9 cellular contexts compared by ENCODE assay signal in the genomic region with DNA sequence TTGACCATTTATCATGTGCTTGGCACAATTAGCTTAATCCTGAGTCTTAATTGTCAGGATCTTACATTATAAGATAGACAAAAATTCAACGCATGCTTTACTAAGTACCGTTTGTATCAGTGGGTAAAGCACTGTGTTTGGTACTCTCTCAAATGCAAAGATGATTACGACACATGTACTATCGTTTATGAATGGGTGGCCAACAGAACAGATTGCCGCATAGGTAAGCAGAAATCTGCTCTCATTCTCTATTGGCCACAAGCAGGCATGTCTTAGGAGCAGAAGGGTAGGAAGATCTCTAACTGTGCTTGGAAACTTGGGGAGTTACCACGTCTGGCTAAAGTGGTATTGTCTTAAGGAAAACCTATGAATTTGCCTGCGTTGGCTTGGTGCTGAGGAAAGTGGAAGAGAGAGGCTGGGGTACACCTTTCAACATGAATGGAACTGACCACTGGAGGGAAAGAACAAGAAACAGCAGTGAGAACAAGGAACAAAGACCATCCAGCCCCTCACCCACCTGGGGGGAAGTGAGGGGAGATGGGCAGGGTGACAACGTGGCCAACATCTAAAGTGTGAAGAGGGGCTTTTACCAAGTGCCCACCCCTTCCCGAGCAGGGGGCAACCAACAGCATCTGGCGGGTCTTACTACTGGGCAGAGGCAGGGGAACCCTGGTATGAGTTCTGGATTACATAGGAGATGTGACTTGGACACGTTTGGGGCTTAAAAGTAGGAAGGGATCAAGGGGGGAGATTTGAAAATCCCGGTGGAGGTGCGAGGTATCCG. TPM values are rescaled to one million over a fixed set of nuclear protein-coding genes. Genes with fewer than 3 reads are reported as not detected.
DNase-seq lines count a peak whose midpoint lies in the region; ATAC-seq and TF ChIP-seq lines count a peak whose summit lies in the region.
"Had no signal": no experiment of that assay in that cellular context is flagged by ENCODE, and none has a peak within 500 bp of the region (broad histone marks: within the 10 kb centered on the region; RNA-seq: fewer than 3 reads in every experiment).

No MANE protein-coding gene starts in this region.

- no peaks in the 10 kb centered on the region for H3K9me3 ChIP-seq in thoracic aorta
- H3K9me3 ChIP-seq in adrenal gland (replicated peaks in 1 of 3): no peaks in the 10 kb centered on the region
- H3K9me3 ChIP-seq: prostate gland had no signal

- no peak for TF ChIP-seq POLR2A in adrenal gland (IDR thresholded peaks at IDR 0.05)

- H3K4me1 Mint-ChIP-seq in activated naive CD4-positive, alpha-beta T cell treated with anti-CD3 and anti-CD28 coated beads for 36 hours (ENCODE audit: low read depth): peaks cover 34% of the 10 kb centered on the region
- peaks cover 34% of the 10 kb centered on the region for H3K4me1 Mint-ChIP-seq in activated naive CD8-positive, alpha-beta T cell treated with anti-CD3 and anti-CD28 coated beads for 36 hours

- peak overlapping the region; percentile 72 for H3K4me3 ChIP-seq in thoracic aorta
- peak overlapping the region in 1 of 4 donors; percentile 59 for H3K4me3 ChIP-seq in adrenal gland

- peaks cover 33% of the 10 kb centered on the region for H3K27me3 Mint-ChIP-seq in activated naive CD4-positive, alpha-beta T cell treated with anti-CD3 and anti-CD28 coated beads for 36 hours (ENCODE audit: low read depth)
- H3K27me3 Mint-ChIP-seq in activated naive CD8-positive, alpha-beta T cell treated with anti-CD3 and anti-CD28 coated beads for 36 hours: peaks cover 70% of the 10 kb centered on the region

- peaks cover 4% of the 10 kb centered on the region for H3K27me3 ChIP-seq in layer of hippocampus (ENCODE audit: control insufficient read depth, insufficient read depth, low read length)
- H3K27me3 ChIP-seq in thoracic aorta (replicated peaks; ENCODE audit: insufficient read depth): no peaks in the 10 kb centered on the region
- no peaks in the 10 kb centered on the region for H3K27me3 ChIP-seq in adrenal gland

- TF ChIP-seq CTCF in thoracic aorta (IDR thresholded peaks at IDR 0.05): no peak
- TF ChIP-seq CTCF in adrenal gland (IDR thresholded peaks at IDR 0.05): no peak

- H3K9me3 Mint-ChIP-seq in activated naive CD4-positive, alpha-beta T cell treated with anti-CD3 and anti-CD28 coated beads for 36 hours: peaks cover 11% of the 10 kb centered on the region
- peaks cover 2 to 17% of the 10 kb centered on the region in 2 donors for H3K9me3 Mint-ChIP-seq in activated naive CD4-positive, alpha-beta T cell treated with anti-CD3 and anti-CD28 coated beads, Interleukin-2, amount 50 U/mL, for 72 hours
- H3K9me3 Mint-ChIP-seq in activated naive CD8-positive, alpha-beta T cell treated with anti-CD3 and anti-CD28 coated beads for 36 hours: peaks cover 14% of the 10 kb centered on the region

- no peak overlapping the region for H3K27ac Mint-ChIP-seq in activated naive CD4-positive, alpha-beta T cell treated with anti-CD3 and anti-CD28 coated beads for 36 hours
- no peak overlapping the region for H3K27ac Mint-ChIP-seq in activated naive CD4-positive, alpha-beta T cell treated with anti-CD3 and anti-CD28 coated beads, Interleukin-2, amount 50 U/mL, for 72 hours
- H3K27ac Mint-ChIP-seq in activated naive CD8-positive, alpha-beta T cell treated with anti-CD3 and anti-CD28 coated beads for 36 hours: no peak overlapping the region

- WGBS in adrenal gland, 4 donors: 61 to 67% (median 63%) methylated on average over 14 of the region's 14 CpGs

- no peak for ATAC-seq in activated naive CD4-positive, alpha-beta T cell treated with anti-CD3 and anti-CD28 coated beads, Interleukin-2, amount 50 U/mL, for 72 hours
- ATAC-seq in thoracic aorta (ENCODE audit: insufficient number of reproducible peaks, low FRiP score, low read depth) (no peak), GM18909 (IDR thresholded peaks at IDR 0.05; ENCODE audit: poor library complexity, unreplicated experiment) (no peak)

- CTCF ChIA-PET in activated naive CD4-positive, alpha-beta T cell treated with anti-CD3 and anti-CD28 coated beads for 36 hours (lab: Charles Lee): no interaction called here

- DNase-seq in activated naive CD4-positive, alpha-beta T cell treated with anti-CD3 and anti-CD28 coated beads for 36 hours: no peak
- DNase-seq in activated naive CD4-positive, alpha-beta T cell treated with anti-CD3 and anti-CD28 coated beads, Interleukin-2, amount 50 U/mL, for 72 hours (ENCODE audit: low spot score in 2 of 2): no peak
- no peak for DNase-seq in activated naive CD8-positive, alpha-beta T cell treated with anti-CD3 and anti-CD28 coated beads for 36 hours
- DNase-seq in thoracic aorta (ENCODE audit: low spot score): no peak
- no peak for DNase-seq in adrenal gland
- DNase-seq in putamen (ENCODE audit: low spot score): no peak

- peaks cover 14% of the 10 kb centered on the region for H3K36me3 Mint-ChIP-seq in activated naive CD4-positive, alpha-beta T cell treated with anti-CD3 and anti-CD28 coated beads for 36 hours (ENCODE audit: low read depth)
- H3K36me3 Mint-ChIP-seq in activated naive CD4-positive, alpha-beta T cell treated with anti-CD3 and anti-CD28 coated beads, Interleukin-2, amount 50 U/mL, for 72 hours: peaks cover 23 to 43% of the 10 kb centered on the region in 2 donors
- peaks cover 31% of the 10 kb centered on the region for H3K36me3 Mint-ChIP-seq in activated naive CD8-positive, alpha-beta T cell treated with anti-CD3 and anti-CD28 coated beads for 36 hours

- H3K36me3 ChIP-seq in thoracic aorta: no peaks in the 10 kb centered on the region
- H3K36me3 ChIP-seq in adrenal gland (replicated peaks in 1 of 2): no peaks in the 10 kb centered on the region
- H3K36me3 ChIP-seq: prostate gland had no signal

- intact Hi-C loops in activated naive CD4-positive, alpha-beta T cell treated with anti-CD3 and anti-CD28 coated beads for 36 hours (cut with micrococcal nuclease): no loop called here
- intact Hi-C loops in adrenal gland (cut with DNase I): no loop called here

- peaks cover 15 to 17% of the 10 kb centered on the region in 2 donors for H3K4me1 ChIP-seq in thoracic aorta (ENCODE audit: control insufficient read depth in 1 of 2, low read depth in 2 of 2)
- peaks cover 9 to 18% of the 10 kb centered on the region in 2 donors for H3K4me1 ChIP-seq in adrenal gland (replicated peaks in 1 of 2)

- H3K27ac ChIP-seq in layer of hippocampus (ENCODE audit: low read depth, low read length) (peak overlapping the region; percentile 10), thoracic aorta (no peak overlapping the region), adrenal gland (no peak overlapping the region)
- H3K27ac ChIP-seq: prostate gland had no signal

- peak overlapping the region; percentile 35 for H3K4me3 Mint-ChIP-seq in activated naive CD4-positive, alpha-beta T cell treated with anti-CD3 and anti-CD28 coated beads for 36 hours
- peak overlapping the region; percentile 56 for H3K4me3 Mint-ChIP-seq in activated naive CD8-positive, alpha-beta T cell treated with anti-CD3 and anti-CD28 coated beads for 36 hours

RNA-seq across cellular contexts. Expression of gene TUBA8, which starts 1.0 kb away (rescaled TPM):
- total RNA-seq in activated naive CD4-positive, alpha-beta T cell treated with anti-CD3 and anti-CD28 coated beads for 36 hours: under 1 TPM in 1 of 2 experiments, not detected in 1; 0.25 TPM
- 1 to 10 TPM; 1.1 to 1.6 TPM for total RNA-seq in activated naive CD4-positive, alpha-beta T cell treated with anti-CD3 and anti-CD28 coated beads, Interleukin-2, amount 50 U/mL, for 72 hours
- total RNA-seq in activated naive CD8-positive, alpha-beta T cell treated with anti-CD3 and anti-CD28 coated beads for 36 hours: 1 to 10 TPM; 1.2 to 1.5 TPM
- total RNA-seq in thoracic aorta (1 to 10 TPM in 1 of 2 donors, under 1 TPM in 1; 0.41 to 2.2 TPM), adrenal gland (1 to 10 TPM in 7 of 8 donors, under 1 TPM in 1; 0.65 to 2.4 (median 1.3) TPM)
- polyA plus RNA-seq in adrenal gland: 1 to 10 TPM; 1.7 to 4.3 (median 3.2) TPM

RNA-seq across cellular contexts. Expression of gene PEX26, which starts 31.8 kb away (rescaled TPM):
- total RNA-seq in activated naive CD4-positive, alpha-beta T cell treated with anti-CD3 and anti-CD28 coated beads for 36 hours: 10 to 100 TPM; 47.6 to 48.2 TPM
- total RNA-seq in activated naive CD4-positive, alpha-beta T cell treated with anti-CD3 and anti-CD28 coated beads, Interleukin-2, amount 50 U/mL, for 72 hours: 10 to 100 TPM; 36.8 to 63.7 TPM
- 10 to 100 TPM; 65.5 to 67.2 TPM for total RNA-seq in activated naive CD8-positive, alpha-beta T cell treated with anti-CD3 and anti-CD28 coated beads for 36 hours
- total RNA-seq in thoracic aorta (10 to 100 TPM; 39.1 to 46.0 TPM), adrenal gland (10 to 100 TPM; 16.7 to 57.8 (median 41.0) TPM)
- polyA plus RNA-seq in adrenal gland: 10 to 100 TPM in 2 of 3 donors, 1 to 10 TPM in 1; 8.4 to 23.9 (median 15.8) TPM

RNA-seq across cellular contexts. Expression of gene USP18, which starts 40.4 kb away (rescaled TPM):
- 10 to 100 TPM; 13.4 to 13.9 TPM for total RNA-seq in activated naive CD4-positive, alpha-beta T cell treated with anti-CD3 and anti-CD28 coated beads for 36 hours
- total RNA-seq in activated naive CD4-positive, alpha-beta T cell treated with anti-CD3 and anti-CD28 coated beads, Interleukin-2, amount 50 U/mL, for 72 hours: 10 to 100 TPM in 1 of 2 donors, 1 to 10 TPM in 1; 5.7 to 22.0 TPM
- 10 to 100 TPM; 16.0 to 17.9 TPM for total RNA-seq in activated naive CD8-positive, alpha-beta T cell treated with anti-CD3 and anti-CD28 coated beads for 36 hours
- total RNA-seq in thoracic aorta (1 to 10 TPM; 4.1 to 8.3 TPM), adrenal gland (10 to 100 TPM in 1 of 8 donors, 1 to 10 TPM in 7; 5.1 to 10.7 (median 6.4) TPM)
- 1 to 10 TPM; 5.4 to 7.7 (median 5.6) TPM for polyA plus RNA-seq in adrenal gland
